Comparison of ENCODE assay signal across 9 cellular contexts in genomic region chr20:12265662-12266061, GRCh38.
"Had no signal": no experiment of that assay in that cellular context is flagged by ENCODE, and none has a peak within 500 bp of the region (broad histone marks: within the 10 kb centered on the region; RNA-seq: fewer than 3 reads in every experiment).

No MANE protein-coding gene starts in this region.

- H3K9me3 ChIP-seq: HAP-1 had no signal

- H2AFZ ChIP-seq: GM23338 had no signal

- H3K27me3 Mint-ChIP-seq: IgD-negative memory B cell had no signal

- FAIRE-seq: H1, HepG2 had no signal

- H3K36me3 Mint-ChIP-seq: IgD-negative memory B cell had no signal

- H3K4me3 Mint-ChIP-seq: GM23338, HFFc6, IgD-negative memory B cell had no signal

- H3K27ac Mint-ChIP-seq: GM23338, HFFc6, IgD-negative memory B cell had no signal

- H3K9me3 Mint-ChIP-seq: GM23338 had no signal

- H3K36me3 ChIP-seq: HAP-1 had no signal

- H3K4me3 ChIP-seq: GM23338, HAP-1 had no signal

- ATAC-seq: GM23338, HCT116, HepG2 had no signal

- H3K27ac ChIP-seq: HL-60 had no signal

- H3K4me1 Mint-ChIP-seq: IgD-negative memory B cell had no signal

- DNase-seq: H7, HFFc6 had no signal

- H3K4me2 ChIP-seq: GM23338 had no signal

- H3K4me1 ChIP-seq: HAP-1 had no signal
